ENCODE assay signal across 8 cellular contexts in the genomic region with DNA sequence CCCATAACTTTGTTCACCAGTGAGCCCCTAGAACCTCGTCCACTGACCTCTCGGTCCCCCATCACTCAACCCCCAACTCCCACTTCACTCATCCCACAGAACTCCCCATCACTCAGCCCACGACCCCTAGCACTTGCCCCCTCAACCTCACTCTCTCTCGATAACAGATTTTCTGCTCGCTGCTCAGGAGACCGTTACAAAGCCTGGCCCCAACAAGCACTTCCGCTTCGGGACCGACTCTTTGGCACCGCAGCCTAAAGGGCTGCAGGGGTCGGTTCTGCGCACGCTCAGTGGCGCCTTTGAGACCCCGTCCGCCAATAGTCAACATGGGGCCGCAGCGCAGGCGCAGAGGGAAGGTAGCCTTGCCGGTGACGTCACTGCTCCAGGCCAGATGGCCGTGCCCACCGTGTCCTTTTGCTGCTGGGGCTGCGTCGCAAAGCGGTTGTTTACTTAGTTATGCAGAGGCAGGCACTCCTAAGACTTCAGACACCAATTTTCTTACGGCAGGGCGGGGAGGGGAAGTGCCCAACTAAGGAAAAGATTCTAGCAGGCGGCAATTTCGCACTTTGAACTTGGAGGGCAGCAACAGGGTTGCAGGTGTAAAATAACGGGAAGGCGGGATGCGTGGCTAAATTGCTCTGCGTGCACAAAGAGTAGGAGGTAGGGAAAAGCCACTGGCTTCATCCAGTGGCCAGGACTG. TPM values are rescaled to one million over a fixed set of nuclear protein-coding genes. Genes with fewer than 3 reads are reported as not detected.
DNase-seq lines count a peak whose midpoint lies in the region; ATAC-seq and TF ChIP-seq lines count a peak whose summit lies in the region.

Gene ZNF182, minus strand, starts transcription at position 232 of the 700 bp plus-strand sequence. CDS start 1,380 bp downstream, outside the sequence.

- H3K4me1 ChIP-seq in ACC112 (ENCODE audit: control insufficient read depth, insufficient read depth, low read length, unreplicated experiment) (peaks cover 7% of the 10 kb centered on the region), breast epithelium (no peaks in the 10 kb centered on the region), iPS-20b (ENCODE audit: insufficient read depth, low read length) (no peaks in the 10 kb centered on the region), skeletal muscle tissue (ENCODE audit: control insufficient read depth in 3 of 3, insufficient read depth in 3 of 3, low read length in 3 of 3) (peaks cover 0 to 5% (median 2%) of the 10 kb centered on the region in 3 donors)

- peak within 1 kb of the TSS; percentile 81 for H2AFZ ChIP-seq in ACC112 (ENCODE audit: low read length, unreplicated experiment)

- H3K27ac ChIP-seq in ACC112 (ENCODE audit: low read depth, low read length) (no peak within 1 kb of the TSS), VCaP (peak within 1 kb of the TSS; percentile 62), breast epithelium (peak within 1 kb of the TSS; percentile 68 to 85), iPS-20b (ENCODE audit: low read length) (no peak within 1 kb of the TSS), skeletal muscle tissue (ENCODE audit: low read depth, low read length) (peak within 1 kb of the TSS; percentile 30)

- TF ChIP-seq CTCF in VCaP (conservative IDR thresholded peaks at IDR 0.05), result no peak
- no peak for TF ChIP-seq CTCF in breast epithelium (IDR thresholded peaks at IDR 0.05)

- intact Hi-C loops in breast epithelium (cut with DNase I; ENCODE audit: low total_unique reads), result no loop called here

- peaks cover 18% of the 10 kb centered on the region for H3K79me2 ChIP-seq in ACC112 (ENCODE audit: control insufficient read depth, insufficient read depth, low read length, unreplicated experiment)

- H3K4me3 ChIP-seq in ACC112 (ENCODE audit: low read depth, low read length), result peak within 1 kb of the TSS; percentile 94
- H3K4me3 ChIP-seq in breast epithelium, result peak within 1 kb of the TSS; percentile 56 to 75 (median 60)
- peak within 1 kb of the TSS; percentile 91 for H3K4me3 ChIP-seq in iPS-20b (ENCODE audit: low read length)
- H3K4me3 ChIP-seq in skeletal muscle tissue (ENCODE audit: low read length in 3 of 3), result peak within 1 kb of the TSS; percentile 82 to 89 (median 87)

- H3K27me3 ChIP-seq in ACC112 (ENCODE audit: insufficient read depth, low read length), result no peaks in the 10 kb centered on the region
- peaks cover 0 to 4% of the 10 kb centered on the region in 2 donors for H3K27me3 ChIP-seq in breast epithelium
- H3K27me3 ChIP-seq in iPS-20b (ENCODE audit: insufficient read depth, low read length), result no peaks in the 10 kb centered on the region
- H3K27me3 ChIP-seq in skeletal muscle tissue (ENCODE audit: control insufficient read depth in 3 of 3, insufficient read depth in 3 of 3, low read length in 3 of 3), result no peaks in the 10 kb centered on the region

- H3K9ac ChIP-seq in iPS-20b (ENCODE audit: low read depth, low read length) (peak within 1 kb of the TSS; percentile 90; the same call in 1 of the 2 replicates), skeletal muscle tissue (ENCODE audit: low read depth in 1 of 3, low read length in 3 of 3) (peak within 1 kb of the TSS; percentile 73 to 84 (median 84))

- ATAC-seq in GM18868 (IDR thresholded peaks at IDR 0.05; ENCODE audit: unreplicated experiment) (peak; percentile 93), HG03097 (IDR thresholded peaks at IDR 0.05; ENCODE audit: low FRiP score, unreplicated experiment) (peak; percentile 74)

- TF ChIP-seq POLR2A in breast epithelium (IDR thresholded peaks at IDR 0.05), result peak; percentile 35

- DNase-seq in NCI-H2196 (lab: John Stamatoyannopoulos, UW; ENCODE audit: unreplicated experiment) (peak; percentile 88), breast epithelium (ENCODE audit: low spot score in 2 of 2) (peak; percentile 85 to 86)

- H3K9me3 ChIP-seq in breast epithelium (no peaks in the 10 kb centered on the region), iPS-20b (ENCODE audit: insufficient read depth, low read depth, low read length) (no peaks in the 10 kb centered on the region), skeletal muscle tissue (ENCODE audit: control insufficient read depth in 3 of 3, low read length in 3 of 3) (peaks cover 0 to 2% (median 0%) of the 10 kb centered on the region in 3 donors)

- no peaks in the 10 kb centered on the region; the same call in 1 of the 2 replicates for H3K36me3 ChIP-seq in ACC112 (ENCODE audit: insufficient read depth, low read length)
- no peaks in the 10 kb centered on the region for H3K36me3 ChIP-seq in breast epithelium
- H3K36me3 ChIP-seq in iPS-20b (ENCODE audit: insufficient read depth, low read depth, low read length), result peaks cover 12% of the 10 kb centered on the region; the same call in 1 of the 2 replicates
- no peaks in the 10 kb centered on the region for H3K36me3 ChIP-seq in skeletal muscle tissue (ENCODE audit: control insufficient read depth in 3 of 3, insufficient read depth in 3 of 3, low read length in 3 of 3)

RNA-seq across cellular contexts. Expression of gene ZNF182, which starts in this region (rescaled TPM):
- total RNA-seq in breast epithelium, result 1 to 10 TPM; 4.5 to 7.2 (median 6.9) TPM
- total RNA-seq in skeletal muscle tissue, result 2.6 TPM

Comparison
In these comparisons a context has a peak if more than half of its experiments do, and no peak if none do; other contexts are left out.
1. H3K27ac ChIP-seq: peak in VCaP (single experiment), breast epithelium (2 of 2) and skeletal muscle tissue (single experiment); none in ACC112 (single experiment) and iPS-20b (single experiment).
2. Peak in every context shown above with its lines, with median percentiles within 50 percentile points of each other: H3K4me3 ChIP-seq.